ENCODE assay signal across 20 cellular contexts in genomic region chr3:150373234-150373633, GRCh38. TPM values are rescaled to one million over a fixed set of nuclear protein-coding genes. Genes with fewer than 3 reads are reported as not detected.
DNase-seq lines count a peak whose midpoint lies in the region; ATAC-seq and TF ChIP-seq lines count a peak whose summit lies in the region.
"Had no signal": no experiment of that assay in that cellular context is flagged by ENCODE, and none has a peak within 500 bp of the region (broad histone marks: within the 10 kb centered on the region; RNA-seq: fewer than 3 reads in every experiment).

No MANE protein-coding gene starts in this region.

- no peak overlapping the region for H3K9ac ChIP-seq in OCI-LY1 (ENCODE audit: low read length)

- H3K9me3 Mint-ChIP-seq in T-helper 2 cell treated with Interferon-gamma antibody and Interleukin-4, amounts not matched to agents 5 μg/mL and 100 μg/mL, for 36 hours, result no peaks in the 10 kb centered on the region
- H3K9me3 Mint-ChIP-seq in activated naive CD8-positive, alpha-beta T cell (ENCODE audit: low read depth), result no peaks in the 10 kb centered on the region

- no peaks in the 10 kb centered on the region for H3K36me3 Mint-ChIP-seq in T-helper 2 cell treated with Interferon-gamma antibody and Interleukin-4, amounts not matched to agents 5 μg/mL and 100 μg/mL, for 36 hours (ENCODE audit: low read depth)
- no peaks in the 10 kb centered on the region for H3K36me3 Mint-ChIP-seq in activated naive CD8-positive, alpha-beta T cell

- TF ChIP-seq CTCF in OCI-LY1 (IDR thresholded peaks at IDR 0.05; ENCODE audit: low read length) (no peak), osteoblast (IDR thresholded peaks at IDR 0.05; ENCODE audit: extremely low read depth, low read depth, low read length) (no peak), brain microvascular endothelial cell (IDR thresholded peaks at IDR 0.05; ENCODE audit: low read depth, low read length, missing control alignments) (no peak)

- H3K4me1 ChIP-seq in OCI-LY1 (ENCODE audit: insufficient read depth, low read length, severe bottlenecking) (peaks cover 21% of the 10 kb centered on the region), osteoblast (ENCODE audit: insufficient read depth, low read length) (peaks cover 40% of the 10 kb centered on the region)

- H3K79me2 ChIP-seq in OCI-LY1 (ENCODE audit: insufficient read depth, low read length) (no peaks in the 10 kb centered on the region), osteoblast (ENCODE audit: insufficient read depth, low read length) (peaks cover 9% of the 10 kb centered on the region)

- H3K4me3 ChIP-seq in OCI-LY1 (ENCODE audit: low read depth, low read length, poor library complexity, severe bottlenecking), result no peak overlapping the region
- H3K4me3 ChIP-seq in osteoblast (ENCODE audit: insufficient read depth, low read length), result no peak overlapping the region
- no peak overlapping the region for H3K4me3 ChIP-seq in brain microvascular endothelial cell (ENCODE audit: low read depth, low read length)
- H3K4me3 ChIP-seq: dorsolateral prefrontal cortex, esophagus squamous epithelium, thoracic aorta had no signal

- peak overlapping the region; percentile 41 for H3K4me3 Mint-ChIP-seq in T-helper 2 cell treated with Interferon-gamma antibody and Interleukin-4, amounts not matched to agents 5 μg/mL and 100 μg/mL, for 36 hours
- H3K4me3 Mint-ChIP-seq in activated naive CD8-positive, alpha-beta T cell, result peak overlapping the region; percentile 8

- no peaks in the 10 kb centered on the region for H4K20me1 ChIP-seq in OCI-LY1 (ENCODE audit: insufficient read depth, low read length)
- no peaks in the 10 kb centered on the region for H4K20me1 ChIP-seq in osteoblast (ENCODE audit: insufficient read depth, low read length)

- H3K27me3 ChIP-seq in OCI-LY1 (ENCODE audit: insufficient read depth, low read length), result no peaks in the 10 kb centered on the region
- no peaks in the 10 kb centered on the region for H3K27me3 ChIP-seq in osteoblast (ENCODE audit: insufficient read depth, low read length)
- no peaks in the 10 kb centered on the region for H3K27me3 ChIP-seq in brain microvascular endothelial cell (replicated peaks)
- H3K27me3 ChIP-seq: dorsolateral prefrontal cortex, esophagus squamous epithelium, heart left ventricle, neutrophil had no signal

- H3K9me2 ChIP-seq in OCI-LY1 (ENCODE audit: low read depth, low read length), result no peaks in the 10 kb centered on the region

- H3F3A ChIP-seq in OCI-LY1 (ENCODE audit: insufficient read depth, low read length), result no peaks in the 10 kb centered on the region

- H3K27ac Mint-ChIP-seq in T-helper 2 cell treated with Interferon-gamma antibody and Interleukin-4, amounts not matched to agents 5 μg/mL and 100 μg/mL, for 36 hours, result no peak overlapping the region
- H3K27ac Mint-ChIP-seq in activated naive CD8-positive, alpha-beta T cell, result no peak overlapping the region

- in situ Hi-C loops in brain microvascular endothelial cell (cut with HindIII; ENCODE audit: low pct_ligation_motif_present, low sequenced_read_pairs), result no loop called here

- H3K4me1 Mint-ChIP-seq in T-helper 2 cell treated with Interferon-gamma antibody and Interleukin-4, amounts not matched to agents 5 μg/mL and 100 μg/mL, for 36 hours (ENCODE audit: low read depth), result peaks cover 5% of the 10 kb centered on the region
- H3K4me1 Mint-ChIP-seq in activated naive CD8-positive, alpha-beta T cell (ENCODE audit: low read depth), result peaks cover 5% of the 10 kb centered on the region

- no peak for DNase-seq in T-helper 2 cell treated with Interferon-gamma antibody and Interleukin-4, amounts not matched to agents 5 μg/mL and 100 μg/mL, for 36 hours (ENCODE audit: low spot score)
- DNase-seq in T-helper 2 cell, result no peak
- no peak for DNase-seq in osteoblast (ENCODE audit: insufficient read length, low spot score, missing footprints)
- no peak for DNase-seq in brain microvascular endothelial cell
- no peak for DNase-seq in DMS79 (lab: John Stamatoyannopoulos, UW)
- DNase-seq: 8988T; activated CD4-positive, alpha-beta T cell treated with anti-CD3 and anti-CD28 coated beads for 4 hours; dorsolateral prefrontal cortex; esophagus squamous epithelium; H7; heart left ventricle; NCI-H1092; NCI-H2171; NCI-H774; right cardiac atrium had no signal

- H2AFZ ChIP-seq in OCI-LY1 (ENCODE audit: low read length) (no peak overlapping the region), osteoblast (ENCODE audit: low read length) (no peak overlapping the region)

- H3K4me2 ChIP-seq in OCI-LY1 (ENCODE audit: low read length) (peak overlapping the region; percentile 21), osteoblast (ENCODE audit: insufficient read depth, low read length) (peak overlapping the region; percentile 29)

- H3K36me3 ChIP-seq in OCI-LY1 (ENCODE audit: insufficient read depth, low read length) (no peaks in the 10 kb centered on the region), osteoblast (ENCODE audit: insufficient read depth, low read length) (no peaks in the 10 kb centered on the region), brain microvascular endothelial cell (replicated peaks) (no peaks in the 10 kb centered on the region)
- H3K36me3 ChIP-seq: esophagus squamous epithelium, heart left ventricle, neutrophil, thoracic aorta had no signal

- H3K27me3 Mint-ChIP-seq in T-helper 2 cell treated with Interferon-gamma antibody and Interleukin-4, amounts not matched to agents 5 μg/mL and 100 μg/mL, for 36 hours (ENCODE audit: low read depth), result peaks cover 10% of the 10 kb centered on the region
- peaks cover 5% of the 10 kb centered on the region for H3K27me3 Mint-ChIP-seq in activated naive CD8-positive, alpha-beta T cell

- no peak for ATAC-seq in GM21529 (IDR thresholded peaks at IDR 0.05; ENCODE audit: unreplicated experiment)
- ATAC-seq: heart left ventricle, right cardiac atrium had no signal

- H3K27ac ChIP-seq in OCI-LY1 (ENCODE audit: low read depth, low read length, poor library complexity, severe bottlenecking) (no peak overlapping the region), osteoblast (ENCODE audit: low read depth, low read length) (no peak overlapping the region), brain microvascular endothelial cell (no peak overlapping the region)
- H3K27ac ChIP-seq: neutrophil had no signal

- H3K9me3 ChIP-seq in OCI-LY1 (ENCODE audit: low read length) (no peaks in the 10 kb centered on the region), osteoblast (ENCODE audit: low read depth, low read length) (no peaks in the 10 kb centered on the region)
- H3K9me3 ChIP-seq: esophagus squamous epithelium, heart left ventricle, neutrophil, thoracic aorta had no signal

RNA-seq across cellular contexts. Expression of gene TSC22D2, which starts 34.9 kb away (rescaled TPM):
- total RNA-seq in osteoblast, result 13.4 and 15.3 TPM in 2 replicates
